Comparison of ENCODE assay signal across 8 cellular contexts in genomic region chr15:58066042-58066867, GRCh38.
DNase-seq lines count a peak whose midpoint lies in the region; ATAC-seq and TF ChIP-seq lines count a peak whose summit lies in the region.

No MANE protein-coding gene starts in this region.

- H3K4me1 ChIP-seq in muscle layer of duodenum (ENCODE audit: control insufficient read depth in 1 of 2, insufficient read depth in 2 of 2, low read length in 2 of 2), result peaks cover 0 to 18% of the 10 kb centered on the region in 2 donors

- H3K4me3 ChIP-seq in GM12875 (ENCODE audit: low read depth, low read length) (no peak overlapping the region), muscle layer of duodenum (ENCODE audit: low read depth in 1 of 2, low read length in 2 of 2) (peak overlapping the region; percentile 37 to 70)

- TF ChIP-seq CTCF in GM12875 (IDR thresholded peaks at IDR 0.05; ENCODE audit: borderline replicate concordance, insufficient read depth, low read depth, low read length), result peak; percentile 72

- no peaks in the 10 kb centered on the region for H3K36me3 ChIP-seq in muscle layer of duodenum (ENCODE audit: control insufficient read depth in 1 of 2, insufficient read depth in 2 of 2, low read length in 2 of 2)

- peak; percentile 0 for DNase-seq in NCI-H1048 (lab: John Stamatoyannopoulos, UW)
- peak; percentile 53 for DNase-seq in activated T-cell treated with anti-CD3 and anti-CD28 coated beads, Interleukin-2, amount 50 U/mL, for 1 hour
- DNase-seq in fibroblast of peridontal ligament (ENCODE audit: extremely low read depth), result peak; percentile 18
- peak; percentile 74 for DNase-seq in stimulated activated naive CD8-positive, alpha-beta T cell treated with anti-CD3 and anti-CD28 coated beads, Interleukin-15, Interleukin-2, amounts not matched to agents 100 U/mL and 50 U/mL, for 24 hours

- peaks cover 45% of the 10 kb centered on the region for H3K27me3 ChIP-seq in muscle layer of duodenum (ENCODE audit: low read depth, low read length)

- peak; percentile 91 for ATAC-seq in stimulated activated naive CD8-positive, alpha-beta T cell treated with anti-CD3 and anti-CD28 coated beads, Interleukin-15, Interleukin-2, amounts not matched to agents 100 U/mL and 50 U/mL, for 24 hours
- ATAC-seq in GM21390 (IDR thresholded peaks at IDR 0.05; ENCODE audit: unreplicated experiment) (no peak), GM19023 (IDR thresholded peaks at IDR 0.05; ENCODE audit: unreplicated experiment) (no peak)

- no peak overlapping the region for H3K27ac ChIP-seq in muscle layer of duodenum (ENCODE audit: low read length)

- no peaks in the 10 kb centered on the region for H3K9me3 ChIP-seq in muscle layer of duodenum (ENCODE audit: control insufficient read depth in 1 of 2, low read length in 2 of 2)

Comparison
In these comparisons a context has a peak if more than half of its experiments do, and no peak if none do; other contexts are left out.
1. DNase-seq: peak in every context shown above with its lines; median percentile 74 in stimulated activated naive CD8-positive, alpha-beta T cell treated with anti-CD3 and anti-CD28 coated beads, Interleukin-15, Interleukin-2, amounts not matched to agents 100 U/mL and 50 U/mL, for 24 hours; 53 in activated T-cell treated with anti-CD3 and anti-CD28 coated beads, Interleukin-2, amount 50 U/mL, for 1 hour; 18 in fibroblast of peridontal ligament; 0 in NCI-H1048.